1 cellular context compared by ENCODE assay signal in genomic region chr12:45928309-45928708, GRCh38.
TF ChIP-seq lines count a peak whose summit lies in the region.

No MANE protein-coding gene starts in this region.

TF ChIP-seq in GM12878, 131 proteins besides CTCF, POLR2A, EP300 and RAD21 (continued from another document):
- TF ChIP-seq CUX1 (IDR thresholded peaks at IDR 0.05; ENCODE audit: insufficient replicate concordance, low read depth, low read length) (no peak), ZNF274 (IDR thresholded peaks at IDR 0.05; ENCODE audit: insufficient read depth, insufficient read length) (no peak), BCL11A (IDR thresholded peaks at IDR 0.05; ENCODE audit: low read depth, low read length) (no peak), EED (IDR thresholded peaks at IDR 0.05; ENCODE audit: low read depth) (no peak), SMARCA5 (IDR thresholded peaks at IDR 0.05) (no peak), ZBTB4 (CRISPR knock-in tag; IDR thresholded peaks at IDR 0.05) (no peak), CBX5 (IDR thresholded peaks at IDR 0.05; ENCODE audit: low read depth) (no peak), MEF2A (IDR thresholded peaks at IDR 0.05; ENCODE audit: insufficient read depth, low read depth, low read length) (no peak)
TF ChIP-seq in GM12878: peak in this region for 0.
